ENCODE assay signal across 31 cellular contexts in the genomic region with DNA sequence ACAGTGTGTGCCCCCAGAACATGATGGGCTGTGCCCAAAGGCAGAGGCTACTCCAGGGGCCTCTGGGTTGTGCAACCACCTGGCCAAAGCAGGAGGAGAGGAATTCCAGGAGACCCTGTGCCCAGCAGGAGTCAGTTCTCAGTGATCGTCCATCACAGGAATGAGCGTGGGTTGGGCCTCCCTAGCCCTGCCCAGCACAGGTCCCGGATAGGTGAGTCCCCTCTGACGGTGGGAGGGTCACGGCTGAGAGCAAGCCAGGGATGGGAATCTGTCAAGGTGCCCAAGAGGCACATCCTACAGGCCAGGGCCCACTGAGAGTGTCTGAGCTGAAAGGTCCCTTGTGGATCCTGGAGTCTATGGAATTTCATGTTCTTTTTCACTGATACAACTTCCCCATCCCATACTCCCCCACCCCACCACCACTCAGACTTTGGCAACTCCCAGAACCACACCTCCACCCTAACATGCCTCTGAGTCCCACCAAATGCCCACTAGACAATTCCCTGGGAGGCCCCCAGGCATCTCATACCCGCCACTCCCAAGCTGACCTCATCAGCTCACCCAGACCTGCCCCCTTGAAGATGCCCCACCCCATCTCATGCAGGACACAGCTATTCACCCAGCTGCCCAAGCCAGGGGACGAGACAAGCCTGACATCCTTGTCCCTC. TPM values are rescaled to one million over a fixed set of nuclear protein-coding genes. Genes with fewer than 3 reads are reported as not detected.
A peak's percentile ranks its signal among the peaks of the same experiment; 100 is the strongest.
DNase-seq lines count a peak whose midpoint lies in the region; ATAC-seq and TF ChIP-seq lines count a peak whose summit lies in the region.
"Had no signal": no experiment of that assay in that cellular context is flagged by ENCODE, and none has a peak within 500 bp of the region (broad histone marks: within the 10 kb centered on the region; RNA-seq: fewer than 3 reads in every experiment).

No MANE protein-coding gene starts in this region.

- no peaks in the 10 kb centered on the region for H3K36me3 ChIP-seq in GM23338 (ENCODE audit: insufficient read depth)
- no peaks in the 10 kb centered on the region for H3K36me3 ChIP-seq in PC-9 (ENCODE audit: low read depth)
- H3K36me3 ChIP-seq in left ventricle myocardium inferior: no peaks in the 10 kb centered on the region
- H3K36me3 ChIP-seq: neutrophil, prostate gland, upper lobe of right lung had no signal

- POLR2A ChIA-PET in PC-9 (lab: Charles Lee; ENCODE audit: unreplicated experiment): interaction anchor here (0.8 to 1.5 kb wide), 4 partner anchors 17 to 175 kb away, joined by 4 to 13 read pairs (median 6); no protein-coding TSS in a partner anchor

- H3F3A ChIP-seq in GM23338 (replicated peaks; ENCODE audit: low read depth): no peaks in the 10 kb centered on the region
- H3F3A ChIP-seq in PC-9 (ENCODE audit: insufficient read depth, low read depth): peaks cover 35% of the 10 kb centered on the region

- H3K4me1 ChIP-seq in GM23338 (ENCODE audit: insufficient read depth): peaks cover 3% of the 10 kb centered on the region
- peaks cover 43% of the 10 kb centered on the region for H3K4me1 ChIP-seq in PC-9 (replicated peaks; ENCODE audit: insufficient read depth)
- no peaks in the 10 kb centered on the region for H3K4me1 ChIP-seq in left ventricle myocardium inferior
- H3K4me1 ChIP-seq: body of pancreas, prostate gland, upper lobe of right lung had no signal

- H2AFZ ChIP-seq in GM23338 (no peak overlapping the region), PC-9 (no peak overlapping the region)

- intact Hi-C loops in PC-9 (cut with micrococcal nuclease; ENCODE audit: unreplicated experiment): loop anchor here (1.0 kb wide), 1 partner anchor 19 kb away; a partner anchor contains a TSS
- intact Hi-C loops in posterior vena cava (cut with DNase I): no loop called here
- intact Hi-C loops in left ventricle myocardium inferior (cut with micrococcal nuclease): no loop called here

- H3K27ac Mint-ChIP-seq in GM23338: no peak overlapping the region
- no peak overlapping the region for H3K27ac Mint-ChIP-seq in immature natural killer cell
- H3K27ac Mint-ChIP-seq: activated naive CD8-positive, alpha-beta T cell treated with anti-CD3 and anti-CD28 coated beads, Interleukin-2, amount 50 U/mL, for 24 hours; stimulated activated memory B cell treated with anti-CD40 and anti-IgM and Interleukin-4, amounts not matched to agents 10 μg/mL and 1 μg/mL and 100 μg/mL, for 72 hours had no signal

- H3K79me2 ChIP-seq in GM23338 (replicated peaks; ENCODE audit: insufficient read depth): no peaks in the 10 kb centered on the region
- no peaks in the 10 kb centered on the region for H3K79me2 ChIP-seq in PC-9 (ENCODE audit: low read depth)

- no peak for TF ChIP-seq CTCF in GM23338 (conservative IDR thresholded peaks at IDR 0.05; ENCODE audit: low read depth in 2 of 2)
- TF ChIP-seq CTCF in PC-9 (conservative IDR thresholded peaks at IDR 0.05): no peak
- no peak for TF ChIP-seq CTCF in epithelial cell of esophagus (IDR thresholded peaks at IDR 0.05; ENCODE audit: insufficient read depth, low read depth, low read length, missing control alignments)
- TF ChIP-seq CTCF in left ventricle myocardium inferior (IDR thresholded peaks at IDR 0.05; ENCODE audit: borderline replicate concordance): no peak

- H3K4me3 Mint-ChIP-seq in GM23338 (no peak overlapping the region), immature natural killer cell (no peak overlapping the region)
- H3K4me3 Mint-ChIP-seq: activated naive CD8-positive, alpha-beta T cell treated with anti-CD3 and anti-CD28 coated beads, Interleukin-2, amount 50 U/mL, for 24 hours; activated T-cell treated with anti-CD3 and anti-CD28 coated beads, Interleukin-2, amount 50 U/mL, for 4 hours; stimulated activated memory B cell treated with anti-CD40 and anti-IgM and Interleukin-4, amounts not matched to agents 10 μg/mL and 1 μg/mL and 100 μg/mL, for 72 hours had no signal

- H3K27ac ChIP-seq in GM23338 (ENCODE audit: low read depth) (no peak overlapping the region), PC-9 (peak overlapping the region; percentile 89), left ventricle myocardium inferior (replicated peaks) (no peak overlapping the region)
- H3K27ac ChIP-seq: body of pancreas, neutrophil, prostate gland, upper lobe of right lung had no signal

- H3K4me3 ChIP-seq in GM23338 (no peak overlapping the region), PC-9 (peak overlapping the region; percentile 8; the same call in 1 of the 2 replicates), epithelial cell of esophagus (ENCODE audit: low read length) (no peak overlapping the region), left ventricle myocardium inferior (no peak overlapping the region)
- H3K4me3 ChIP-seq: body of pancreas, prostate gland, upper lobe of right lung had no signal

- ATAC-seq in GM23338: no peak
- ATAC-seq in GM18511 (IDR thresholded peaks at IDR 0.05; ENCODE audit: unreplicated experiment): no peak
- ATAC-seq: activated naive CD8-positive, alpha-beta T cell treated with anti-CD3 and anti-CD28 coated beads, Interleukin-2, amount 50 U/mL, for 24 hours; activated T-cell treated with anti-CD3 and anti-CD28 coated beads, Interleukin-2, amount 50 U/mL, for 4 hours; body of pancreas; sciatic nerve; stimulated activated memory B cell treated with anti-CD40 and anti-IgM and Interleukin-4, amounts not matched to agents 10 μg/mL and 1 μg/mL and 100 μg/mL, for 72 hours; upper lobe of right lung had no signal

- H3K9me2 ChIP-seq in GM23338 (ENCODE audit: insufficient read depth) (peaks cover 15% of the 10 kb centered on the region), PC-9 (ENCODE audit: insufficient read depth) (no peaks in the 10 kb centered on the region)

- H3K27me3 Mint-ChIP-seq in GM23338 (ENCODE audit: insufficient read depth, low read depth, poor library complexity) (peaks cover 10% of the 10 kb centered on the region), immature natural killer cell (ENCODE audit: low read depth in 3 of 3) (peaks cover 0 to 2% (median 2%) of the 10 kb centered on the region in 3 donors)
- H3K27me3 Mint-ChIP-seq: activated naive CD8-positive, alpha-beta T cell treated with anti-CD3 and anti-CD28 coated beads, Interleukin-2, amount 50 U/mL, for 24 hours had no signal

- CTCF ChIA-PET in PC-9 (lab: Charles Lee): interaction anchor here (0.6 to 1.6 kb wide), 3 partner anchors 19 to 1080 kb away, joined by 3 to 11 read pairs (median 3); a partner anchor contains a TSS

- peaks cover 3% of the 10 kb centered on the region; the same call in 1 of the 3 replicates for H3K9me3 Mint-ChIP-seq in GM23338
- no peaks in the 10 kb centered on the region for H3K9me3 Mint-ChIP-seq in immature natural killer cell
- H3K9me3 Mint-ChIP-seq: activated naive CD8-positive, alpha-beta T cell treated with anti-CD3 and anti-CD28 coated beads, Interleukin-2, amount 50 U/mL, for 24 hours; activated T-cell treated with anti-CD3 and anti-CD28 coated beads, Interleukin-2, amount 50 U/mL, for 4 hours; stimulated activated memory B cell treated with anti-CD40 and anti-IgM and Interleukin-4, amounts not matched to agents 10 μg/mL and 1 μg/mL and 100 μg/mL, for 72 hours had no signal

- H3K4me2 ChIP-seq in GM23338: peak overlapping the region; percentile 58; the same call in 1 of the 2 replicates
- H3K4me2 ChIP-seq in PC-9: peak overlapping the region; percentile 72

- H3K36me3 Mint-ChIP-seq in GM23338 (ENCODE audit: low read depth) (no peaks in the 10 kb centered on the region; the same call in 2 of the 3 replicates), immature natural killer cell (no peaks in the 10 kb centered on the region)
- H3K36me3 Mint-ChIP-seq: stimulated activated memory B cell treated with anti-CD40 and anti-IgM and Interleukin-4, amounts not matched to agents 10 μg/mL and 1 μg/mL and 100 μg/mL, for 72 hours had no signal

- no peaks in the 10 kb centered on the region for H3K27me3 ChIP-seq in GM23338 (ENCODE audit: insufficient read depth)
- no peaks in the 10 kb centered on the region for H3K27me3 ChIP-seq in PC-9 (ENCODE audit: insufficient read depth, low read depth)
- peaks cover 81% of the 10 kb centered on the region for H3K27me3 ChIP-seq in left ventricle myocardium inferior (ENCODE audit: low read depth)
- H3K27me3 ChIP-seq: body of pancreas had no signal

- DNase-seq in GM23338 (ENCODE audit: low spot score): no peak
- DNase-seq in PC-9: peak; percentile 72
- DNase-seq in epithelial cell of esophagus (ENCODE audit: low read depth): peak; percentile 72
- DNase-seq in posterior vena cava (ENCODE audit: low spot score): peak; percentile 35
- DNase-seq in left ventricle myocardium inferior: no peak
- no peak for DNase-seq in GF-D8 (lab: John Stamatoyannopoulos, UW)
- DNase-seq in immature natural killer cell: no peak
- DNase-seq: activated CD4-positive, alpha-beta T cell treated with anti-CD3 and anti-CD28 coated beads, Interleukin-2, amount 50 U/mL, for 1 hour; activated naive CD8-positive, alpha-beta T cell treated with anti-CD3 and anti-CD28 coated beads, Interleukin-2, amount 50 U/mL, for 24 hours; activated T-cell treated with anti-CD3 and anti-CD28 coated beads, Interleukin-2, amount 50 U/mL, for 4 hours; body of pancreas; C1 segment of cervical spinal cord; head of caudate nucleus; KG1; mesenchymal stem cell; MV-4-11; NCI-H1436 treated with DMSO at 0.1 percent for 48 hours; NCI-H2107; OCI-M1; SIG-M5; stimulated activated CD4-positive, alpha-beta T cell treated with anti-CD3 and anti-CD28 coated beads, Interleukin-4, amount 100 ng/mL, for 4 hours; substantia nigra; upper lobe of right lung had no signal

- no peaks in the 10 kb centered on the region for H4K20me1 ChIP-seq in GM23338 (replicated peaks; ENCODE audit: insufficient read depth)
- H4K20me1 ChIP-seq in PC-9 (ENCODE audit: insufficient read depth): no peaks in the 10 kb centered on the region

- BruUV-seq in PC-9 (replicated peaks; lab: Mats Ljungman, UMichigan): TSS peak; percentile 85

- peaks cover 19% of the 10 kb centered on the region for H3K4me1 Mint-ChIP-seq in GM23338
- H3K4me1 Mint-ChIP-seq in immature natural killer cell: no peaks in the 10 kb centered on the region
- H3K4me1 Mint-ChIP-seq: activated naive CD8-positive, alpha-beta T cell treated with anti-CD3 and anti-CD28 coated beads, Interleukin-2, amount 50 U/mL, for 24 hours; stimulated activated memory B cell treated with anti-CD40 and anti-IgM and Interleukin-4, amounts not matched to agents 10 μg/mL and 1 μg/mL and 100 μg/mL, for 72 hours had no signal

- H3K9me3 ChIP-seq in PC-9 (ENCODE audit: insufficient read depth, low read depth) (peaks cover 3% of the 10 kb centered on the region; the same call in 1 of the 2 replicates), left ventricle myocardium inferior (replicated peaks) (no peaks in the 10 kb centered on the region)
- H3K9me3 ChIP-seq: body of pancreas, neutrophil, prostate gland, upper lobe of right lung had no signal

RNA-seq across cellular contexts. Expression of a gene that starts 3.1 kb away (rescaled TPM):
- total RNA-seq in GM23338 (2014; rRNA removed; shearing (Covaris generic)): 0.07 TPM in 1 of 2 replicates, not detected in the other
- polyA plus RNA-seq in GM23338 (2016; fragmentation: Nextera tagmentation; extraction: Ambion mirVana) (not detected in 2 replicates), immature natural killer cell (not detected)
- total RNA-seq in PC-9 (2021) (5.4 and 5.8 TPM in 2 replicates), posterior vena cava (not detected), left ventricle myocardium inferior (not detected)
- total RNA-seq: activated T-cell treated with anti-CD3 and anti-CD28 coated beads, Interleukin-2, amount 50 U/mL, for 4 hours; body of pancreas; H4; myocyte; NCI-H460; sciatic nerve; upper lobe of right lung had no signal

RNA-seq across cellular contexts. Expression of a gene that starts 7.8 kb away (rescaled TPM):
- 0.50 and 1.4 TPM in 2 replicates for total RNA-seq in GM23338 (2014; rRNA removed; shearing (Covaris generic))
- polyA plus RNA-seq in GM23338 (2016; fragmentation: Nextera tagmentation; extraction: Ambion mirVana) (0.64 TPM in 1 of 2 replicates, not detected in the other), immature natural killer cell (not detected)
- total RNA-seq in PC-9 (2021) (18.1 and 20.0 TPM in 2 replicates), posterior vena cava (not detected), left ventricle myocardium inferior (not detected)
- total RNA-seq: activated T-cell treated with anti-CD3 and anti-CD28 coated beads, Interleukin-2, amount 50 U/mL, for 4 hours; body of pancreas; H4; myocyte; NCI-H460; upper lobe of right lung had no signal

RNA-seq across cellular contexts. Expression of a gene that starts 18.4 kb away (rescaled TPM):
- 0.31 and 0.50 TPM in 2 replicates for total RNA-seq in GM23338 (2014; rRNA removed; shearing (Covaris generic))
- 0.26 and 0.47 TPM in 2 replicates for polyA plus RNA-seq in GM23338 (2016; fragmentation: Nextera tagmentation; extraction: Ambion mirVana)
- total RNA-seq in PC-9 (2021): 58.6 and 63.0 TPM in 2 replicates
- total RNA-seq in posterior vena cava: not detected
- total RNA-seq in left ventricle myocardium inferior: not detected
- not detected for polyA plus RNA-seq in immature natural killer cell
- total RNA-seq: activated T-cell treated with anti-CD3 and anti-CD28 coated beads, Interleukin-2, amount 50 U/mL, for 4 hours; H4; myocyte; NCI-H460 had no signal

RNA-seq across cellular contexts. Expression of a gene that starts 30.2 kb away (rescaled TPM):
- total RNA-seq in GM23338 (2014; rRNA removed; shearing (Covaris generic)): 1.7 and 2.2 TPM in 2 replicates
- polyA plus RNA-seq in GM23338 (2016; fragmentation: Nextera tagmentation; extraction: Ambion mirVana) (0.82 and 0.95 TPM in 2 replicates), immature natural killer cell (not detected)
- total RNA-seq in PC-9 (2021) (not detected in 2 replicates), posterior vena cava (10 to 100 TPM; 21.8 to 26.8 TPM), left ventricle myocardium inferior (27.0 TPM)
- total RNA-seq: H4, myocyte, NCI-H460 had no signal

Comparison
In these comparisons a context has a peak if more than half of its experiments do, and no peak if none do; other contexts are left out.
1. DNase-seq: peak in PC-9 (2 of 2), epithelial cell of esophagus (single experiment) and posterior vena cava (single experiment); none in GM23338 (single experiment), left ventricle myocardium inferior (single experiment), GF-D8 (single experiment) and immature natural killer cell (0 of 3).
2. RNA of a gene that starts 18.4 kb away (total RNA-seq): 58.6 to 63.0 TPM in PC-9; 0.31 to 0.50 TPM in GM23338, not detected in posterior vena cava and not detected in left ventricle myocardium inferior (single experiment); every median in the first group is over 10 times any median in the second.